ENCODE assay signal across 10 cellular contexts in the genomic region with DNA sequence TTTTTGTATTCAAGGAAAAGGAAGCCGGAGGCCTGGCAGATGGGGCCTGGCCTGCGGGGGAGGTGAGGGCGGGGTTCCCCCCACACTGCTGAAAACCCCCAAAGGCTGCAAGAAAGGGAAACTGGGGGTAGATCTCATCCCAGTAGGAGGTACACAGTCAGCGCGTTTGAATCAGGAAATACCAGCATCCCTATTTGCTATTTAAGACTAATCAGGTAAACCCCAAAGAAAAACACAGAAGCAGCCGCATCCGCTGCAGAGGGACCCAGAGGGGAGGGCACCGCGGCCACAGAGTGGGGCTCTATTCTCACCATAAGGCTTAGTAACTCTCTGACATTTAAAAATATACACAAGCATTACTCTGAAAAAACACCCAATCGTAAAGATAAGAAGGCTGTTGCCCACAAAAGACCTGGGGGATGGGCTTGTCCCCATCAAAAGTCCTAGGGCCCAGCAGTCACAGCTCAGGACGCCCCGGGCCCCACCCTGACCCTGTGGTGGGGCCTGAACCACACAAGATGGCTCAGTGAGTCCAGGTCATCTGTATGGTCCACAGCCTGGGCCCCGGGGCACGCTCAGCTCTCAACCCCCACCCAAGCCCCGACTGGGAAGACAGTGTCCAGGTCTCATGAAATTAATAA. TPM values are rescaled to one million over a fixed set of nuclear protein-coding genes. Genes with fewer than 3 reads are reported as not detected.
DNase-seq lines count a peak whose midpoint lies in the region; ATAC-seq and TF ChIP-seq lines count a peak whose summit lies in the region.
"Had no signal": no experiment of that assay in that cellular context is flagged by ENCODE, and none has a peak within 500 bp of the region (broad histone marks: within the 10 kb centered on the region; RNA-seq: fewer than 3 reads in every experiment).

No MANE protein-coding gene starts in this region.

- H4K20me1 ChIP-seq in smooth muscle cell (ENCODE audit: low read depth) = no peaks in the 10 kb centered on the region

- WGBS in smooth muscle cell (ENCODE audit: low lambda C conversion rate) = 49% methylated on average over 15 of the region's 15 CpGs

- no peaks in the 10 kb centered on the region for H3K9me3 Mint-ChIP-seq in activated T-cell treated with anti-CD3 and anti-CD28 coated beads, Interleukin-2, amount 50 U/mL, for 24 hours

- no peak overlapping the region for H2AFZ ChIP-seq in smooth muscle cell (ENCODE audit: low read depth)

- CTCF ChIA-PET in GM10248 (lab: Yijun Ruan, JAX) = interaction anchor here (0.6 to 1.5 kb wide), 5 partner anchors 11 to 96 kb away, joined by 3 to 7 read pairs (median 3); no protein-coding TSS in a partner anchor

- H3K36me3 ChIP-seq in smooth muscle cell (ENCODE audit: low read depth) = no peaks in the 10 kb centered on the region
- H3K36me3 ChIP-seq: thyroid gland had no signal

- no peaks in the 10 kb centered on the region for H3F3A ChIP-seq in smooth muscle cell (ENCODE audit: low read depth)

- peaks cover 11% of the 10 kb centered on the region for H3K27me3 Mint-ChIP-seq in activated T-cell treated with anti-CD3 and anti-CD28 coated beads, Interleukin-2, amount 50 U/mL, for 24 hours

- H3K79me2 ChIP-seq in smooth muscle cell (ENCODE audit: low read depth) = no peaks in the 10 kb centered on the region

- no peaks in the 10 kb centered on the region for H3K9me3 ChIP-seq in smooth muscle cell (replicated peaks; ENCODE audit: low read depth)
- H3K9me3 ChIP-seq: thyroid gland had no signal

- no peak overlapping the region for H3K27ac ChIP-seq in smooth muscle cell (ENCODE audit: low read depth)
- H3K27ac ChIP-seq: thyroid gland had no signal

- POLR2A ChIA-PET in GM10248 (lab: Yijun Ruan, JAX) = interaction anchor here (1.1 kb wide), 1 partner anchor 543 kb away, joined by 4 read pairs; no protein-coding TSS in a partner anchor

- peak; percentile 73 for DNase-seq in GM10248 (ENCODE audit: extremely low spot score)
- peak; percentile 43 for DNase-seq in activated T-cell treated with anti-CD3 and anti-CD28 coated beads, Interleukin-2, amount 50 U/mL, for 24 hours
- no peak for DNase-seq in smooth muscle cell (lab: John Stamatoyannopoulos, UW; ENCODE audit: unreplicated experiment)
- DNase-seq in cerebellar cortex (ENCODE audit: low spot score) = no peak
- DNase-seq in SK-N-DZ (ENCODE audit: low spot score) = no peak
- DNase-seq in D341Med (ENCODE audit: low spot score) = no peak

- H3K4me3 ChIP-seq in smooth muscle cell = no peak overlapping the region
- H3K4me3 ChIP-seq: thyroid gland had no signal

- H3K36me3 Mint-ChIP-seq in activated T-cell treated with anti-CD3 and anti-CD28 coated beads, Interleukin-2, amount 50 U/mL, for 24 hours (ENCODE audit: low read depth) = no peaks in the 10 kb centered on the region

- no peaks in the 10 kb centered on the region for H3K4me1 ChIP-seq in smooth muscle cell (ENCODE audit: low read depth)
- H3K4me1 ChIP-seq: thyroid gland had no signal

- H3K4me1 Mint-ChIP-seq in activated T-cell treated with anti-CD3 and anti-CD28 coated beads, Interleukin-2, amount 50 U/mL, for 24 hours (ENCODE audit: low read depth) = peaks cover 14% of the 10 kb centered on the region

- TF ChIP-seq CTCF in GM10248 (IDR thresholded peaks at IDR 0.05; ENCODE audit: control extremely low read depth, extremely low read depth, low read depth, missing control alignments) (no peak), smooth muscle cell (IDR thresholded peaks at IDR 0.05; ENCODE audit: borderline replicate concordance, insufficient read depth, poor library complexity, severe bottlenecking) (no peak)

- no peak overlapping the region for H3K9ac ChIP-seq in smooth muscle cell (ENCODE audit: low read depth)

- peak overlapping the region; percentile 3 for H3K4me3 Mint-ChIP-seq in activated T-cell treated with anti-CD3 and anti-CD28 coated beads, Interleukin-2, amount 50 U/mL, for 24 hours
- H3K4me3 Mint-ChIP-seq: neural crest cell had no signal

- peak overlapping the region; percentile 35 for H3K27ac Mint-ChIP-seq in activated T-cell treated with anti-CD3 and anti-CD28 coated beads, Interleukin-2, amount 50 U/mL, for 24 hours

- H3K27me3 ChIP-seq in smooth muscle cell (ENCODE audit: low read depth) = no peaks in the 10 kb centered on the region
- H3K27me3 ChIP-seq: thyroid gland had no signal

- peak; percentile 50 for ATAC-seq in HG02623 (IDR thresholded peaks at IDR 0.05; ENCODE audit: unreplicated experiment)
- no peak for ATAC-seq in HG02938 (IDR thresholded peaks at IDR 0.05; ENCODE audit: unreplicated experiment)

- H3K4me2 ChIP-seq in smooth muscle cell = peak overlapping the region; percentile 48

RNA-seq across cellular contexts. Expression of a gene that starts 31.2 kb away (rescaled TPM):
- total RNA-seq in smooth muscle cell = 1.5 and 5.1 TPM in 2 replicates
- polyA plus RNA-seq in smooth muscle cell = 1.8 and 5.7 TPM in 2 replicates
- polyA plus RNA-seq in SK-N-DZ (2014; cell fraction: cytosol; rRNA removed) = 375 and 399 TPM in 2 replicates
- polyA plus RNA-seq in SK-N-DZ (2014; cell fraction: nucleus; rRNA removed) = 414 and 472 TPM in 2 replicates

RNA-seq across cellular contexts. Expression of a gene that starts 57.6 kb away (rescaled TPM):
- total RNA-seq in smooth muscle cell = 1.8 and 5.1 TPM in 2 replicates
- 2.1 and 7.7 TPM in 2 replicates for polyA plus RNA-seq in smooth muscle cell
- 753 and 802 TPM in 2 replicates for polyA plus RNA-seq in SK-N-DZ (2014; cell fraction: cytosol; rRNA removed)
- 489 and 497 TPM in 2 replicates for polyA plus RNA-seq in SK-N-DZ (2014; cell fraction: nucleus; rRNA removed)

Comparison
In these comparisons a context has a peak if more than half of its experiments do, and no peak if none do; other contexts are left out.
1. DNase-seq: peak in GM10248 (single experiment) and activated T-cell treated with anti-CD3 and anti-CD28 coated beads, Interleukin-2, amount 50 U/mL, for 24 hours (single experiment); none in smooth muscle cell (single experiment), cerebellar cortex (single experiment), SK-N-DZ (single experiment) and D341Med (single experiment).